ENCODE assay signal across 10 cellular contexts in the genomic region with DNA sequence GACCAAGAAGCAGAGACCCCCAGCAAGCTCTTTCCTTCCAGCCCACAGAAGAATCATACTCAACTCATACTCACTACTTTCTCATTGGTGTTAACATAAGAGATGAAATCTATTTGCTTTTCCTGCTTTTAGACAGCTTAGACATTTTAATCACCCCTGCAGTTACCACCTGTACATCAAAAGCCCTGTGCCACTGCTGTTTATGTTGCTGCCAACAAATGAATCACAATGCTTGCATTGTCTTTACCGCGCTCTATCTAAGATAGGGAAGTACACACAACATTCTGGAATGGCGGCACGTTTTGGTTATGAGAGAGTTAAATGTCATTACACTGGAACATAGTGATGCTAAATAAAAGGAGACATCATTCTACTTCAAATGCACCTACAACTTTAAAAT.
"Had no signal": no experiment of that assay in that cellular context is flagged by ENCODE, and none has a peak within 500 bp of the region (broad histone marks: within the 10 kb centered on the region; RNA-seq: fewer than 3 reads in every experiment).

No MANE protein-coding gene starts in this region.

- H3K9me3 Mint-ChIP-seq: GM23338, H9, HFFc6 had no signal

- H3K4me1 Mint-ChIP-seq: GM23338 had no signal

- H3K27ac ChIP-seq: HL-60 had no signal

- H3K4me3 Mint-ChIP-seq: GM23338, H9, HFFc6 had no signal

- FAIRE-seq: H1, H54, HTR-8/SVneo, K562 had no signal

- ATAC-seq: GM23338, K562 had no signal

- DNase-seq: H9, HCEC 1CT, HFFc6, IMR-90 had no signal

- H3K4me3 ChIP-seq: GM23338, K562 had no signal

- H3K27ac Mint-ChIP-seq: GM23338, H9, HFFc6 had no signal
